9 cellular contexts compared by ENCODE assay signal in the genomic region with DNA sequence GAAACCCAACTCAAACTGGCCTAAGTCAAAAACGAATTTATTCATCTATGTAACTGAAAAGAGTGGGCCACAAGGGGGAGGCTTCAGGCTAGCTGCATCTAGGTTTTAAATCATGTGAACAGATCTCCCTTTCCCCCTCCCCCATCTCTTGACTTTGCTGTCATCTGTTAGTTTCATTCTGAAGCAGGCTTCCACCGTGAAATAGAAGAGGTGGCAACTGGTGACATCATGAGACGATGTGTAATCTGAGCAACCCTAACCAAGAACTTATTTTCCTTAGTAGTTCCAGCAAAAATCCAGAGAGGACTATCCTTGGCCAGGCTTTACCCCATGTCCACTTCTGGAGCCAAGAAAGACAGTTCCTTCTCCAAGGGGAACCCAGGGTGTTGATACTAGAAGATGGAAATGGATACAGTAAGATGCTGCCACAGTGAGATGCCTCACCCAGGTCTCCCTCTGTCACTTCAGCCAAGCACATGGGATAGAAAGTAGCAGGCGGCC. TPM values are rescaled to one million over a fixed set of nuclear protein-coding genes. Genes with fewer than 3 reads are reported as not detected.
DNase-seq lines count a peak whose midpoint lies in the region; ATAC-seq and TF ChIP-seq lines count a peak whose summit lies in the region.
"Had no signal": no experiment of that assay in that cellular context is flagged by ENCODE, and none has a peak within 500 bp of the region (broad histone marks: within the 10 kb centered on the region; RNA-seq: fewer than 3 reads in every experiment).

No MANE protein-coding gene starts in this region.

- no peaks in the 10 kb centered on the region for H3K9me3 Mint-ChIP-seq in naive B cell
- H3K9me3 Mint-ChIP-seq: naive thymus-derived CD8-positive, alpha-beta T cell had no signal

- H3K27me3 ChIP-seq in tibial nerve, result no peaks in the 10 kb centered on the region

- ATAC-seq in GM21825 (IDR thresholded peaks at IDR 0.05; ENCODE audit: unreplicated experiment) (peak; percentile 75), naive B cell (ENCODE audit: low read depth in 2 of 2) (peak; percentile 87 to 93)

- H3K36me3 Mint-ChIP-seq in naive B cell, result peaks cover 18 to 33% of the 10 kb centered on the region in 2 donors

- no peak for TF ChIP-seq POLR2A in tibial nerve (IDR thresholded peaks at IDR 0.05)

- H3K4me1 ChIP-seq in tibial nerve, result peaks cover 0 to 85% (median 21%) of the 10 kb centered on the region in 4 donors

- 54 to 59% methylated on average over 4 of the region's 4 CpGs for WGBS in tibial nerve, 2 donors

- H3K36me3 ChIP-seq in tibial nerve, result peaks cover 0 to 72% (median 13%) of the 10 kb centered on the region in 3 donors

- no peaks in the 10 kb centered on the region for H3K9me3 ChIP-seq in tibial nerve

- peaks cover 22 to 34% (median 32%) of the 10 kb centered on the region in 3 donors for H3K4me1 Mint-ChIP-seq in naive B cell

- TF ChIP-seq CTCF in GM12864 (IDR thresholded peaks at IDR 0.05; ENCODE audit: low read depth, low read length, missing control alignments), result peak; percentile 37
- TF ChIP-seq CTCF in tibial nerve (IDR thresholded peaks at IDR 0.05), result no peak

- DNase-seq in GM12864 (ENCODE audit: low read depth) (peak; percentile 70), naive B cell (peak; percentile 53), tibial nerve (ENCODE audit: low spot score in 2 of 2) (no peak), NCI-H345 treated with DMSO at 0.1 percent for 48 hours (lab: John Stamatoyannopoulos, UW; ENCODE audit: unreplicated experiment) (no peak), dermis blood vessel endothelial cell (no peak), NCI-H2029 treated with DMSO at 0.1 percent for 48 hours (lab: John Stamatoyannopoulos, UW) (no peak)
- DNase-seq in activated T-cell treated with anti-CD3 and anti-CD28 coated beads, Interleukin-2, amount 50 U/mL, for 48 hours, result peak; percentile 58 to 59
- DNase-seq: naive thymus-derived CD8-positive, alpha-beta T cell had no signal

- TF ChIP-seq EP300 in tibial nerve (IDR thresholded peaks at IDR 0.05), result peak in 1 of 2 donors; percentile 11

- H3K27ac ChIP-seq in tibial nerve, result peak overlapping the region in 2 of 4 donors; percentile 56 to 74

- no peak overlapping the region for H3K4me3 Mint-ChIP-seq in naive B cell
- H3K4me3 Mint-ChIP-seq: naive thymus-derived CD8-positive, alpha-beta T cell had no signal

- H3K4me3 ChIP-seq in GM12864 (ENCODE audit: low read depth, low read length) (no peak overlapping the region), tibial nerve (no peak overlapping the region)

- peak overlapping the region; percentile 75 to 95 (median 87) for H3K27ac Mint-ChIP-seq in naive B cell

- H3K27me3 Mint-ChIP-seq in naive B cell, result no peaks in the 10 kb centered on the region
- H3K27me3 Mint-ChIP-seq: naive thymus-derived CD8-positive, alpha-beta T cell had no signal

RNA-seq across cellular contexts. Expression of a gene that starts 9.4 kb away (rescaled TPM):
- polyA plus RNA-seq in naive B cell (ENCODE audit: low read depth in 6 of 6), result 10 to 100 TPM in 3 of 6 donors, 1 to 10 TPM in 3; 6.2 to 20.5 (median 9.7) TPM
- total RNA-seq in tibial nerve (100 to 1,000 TPM; 103 to 193 (median 115) TPM), dermis blood vessel endothelial cell (32.2 and 55.7 TPM in 2 replicates)

RNA-seq across cellular contexts. Expression of a gene that starts 15.7 kb away (rescaled TPM):
- 1,000 to 10,000 TPM in 1 of 6 donors, 100 to 1,000 TPM in 5; 750 to 1,029 (median 856) TPM for polyA plus RNA-seq in naive B cell (ENCODE audit: low read depth in 6 of 6)
- total RNA-seq in tibial nerve (10 to 100 TPM in 3 of 4 donors, 1 to 10 TPM in 1; 8.4 to 36.5 (median 18.2) TPM), dermis blood vessel endothelial cell (89.9 and 196 TPM in 2 replicates)

RNA-seq across cellular contexts. Expression of a gene that starts 30.9 kb away (rescaled TPM):
- polyA plus RNA-seq in naive B cell (ENCODE audit: low read depth in 6 of 6), result 1 to 10 TPM in 5 of 6 donors, not detected in 1; 1.0 to 2.2 (median 1.6) TPM
- total RNA-seq in tibial nerve (1 to 10 TPM in 2 of 4 donors, under 1 TPM in 2; 0.30 to 2.4 (median 1.4) TPM), dermis blood vessel endothelial cell (0.51 and 0.84 TPM in 2 replicates)

RNA-seq across cellular contexts. Expression of a gene that starts 39.3 kb away (rescaled TPM):
- polyA plus RNA-seq in naive B cell (ENCODE audit: low read depth in 6 of 6), result 10 to 100 TPM; 11.6 to 62.4 (median 41.0) TPM
- 10 to 100 TPM; 30.8 to 48.3 (median 44.3) TPM for total RNA-seq in tibial nerve
- total RNA-seq in dermis blood vessel endothelial cell, result 29.5 and 34.2 TPM in 2 replicates

RNA-seq across cellular contexts. Expression of a gene that starts 39.6 kb away (rescaled TPM):
- polyA plus RNA-seq in naive B cell (ENCODE audit: low read depth in 6 of 6), result 10 to 100 TPM; 31.9 to 68.1 (median 57.5) TPM
- total RNA-seq in tibial nerve (10 to 100 TPM; 32.9 to 52.5 (median 37.6) TPM), dermis blood vessel endothelial cell (10.7 and 22.5 TPM in 2 replicates)

Comparison
In these comparisons a context has a peak if more than half of its experiments do, and no peak if none do; other contexts are left out.
1. DNase-seq: peak in GM12864 (single experiment), activated T-cell treated with anti-CD3 and anti-CD28 coated beads, Interleukin-2, amount 50 U/mL, for 48 hours (2 of 2) and naive B cell (single experiment); none in tibial nerve (0 of 2), NCI-H345 treated with DMSO at 0.1 percent for 48 hours (single experiment), dermis blood vessel endothelial cell (single experiment) and NCI-H2029 treated with DMSO at 0.1 percent for 48 hours (single experiment).